In the genomic region with DNA sequence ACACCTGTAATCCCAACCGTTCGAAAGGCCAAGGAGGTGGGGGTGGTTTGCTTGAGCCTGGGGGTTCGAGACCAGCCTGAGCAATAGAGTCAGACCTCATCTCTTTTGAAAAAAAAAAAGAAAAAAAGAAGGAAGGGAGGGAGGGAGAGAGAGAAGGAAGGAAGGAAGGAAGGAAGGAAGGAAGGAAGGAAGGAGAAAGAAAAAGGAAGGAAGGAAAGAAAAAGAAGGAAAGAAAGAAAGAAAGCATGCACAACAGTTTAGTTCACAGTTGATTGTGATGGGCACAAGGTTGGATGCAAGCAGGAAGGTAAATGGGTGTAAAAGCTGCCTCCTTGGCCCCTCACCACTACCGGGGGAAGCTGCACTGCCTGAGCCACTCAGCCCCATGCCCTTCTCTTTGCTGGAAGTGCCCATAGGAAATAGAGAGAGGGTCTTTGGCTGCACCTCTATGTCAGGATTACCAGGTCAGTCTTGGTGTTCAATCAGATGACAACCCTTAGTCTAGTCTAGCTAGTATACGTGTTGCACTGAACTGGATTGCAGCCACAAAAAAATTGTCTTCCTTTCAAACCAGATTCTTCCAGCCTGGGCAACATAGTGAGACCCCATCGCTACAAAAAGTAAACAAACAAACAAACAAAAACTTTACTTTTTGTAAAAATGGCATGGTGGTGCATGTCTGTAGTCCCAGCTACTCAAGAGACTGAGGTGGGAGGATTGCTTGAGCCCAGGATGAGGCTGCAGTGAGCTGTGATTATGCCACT, we compare ENCODE assay signal across 10 cellular contexts. TPM values are rescaled to one million over a fixed set of nuclear protein-coding genes. Genes with fewer than 3 reads are reported as not detected.
DNase-seq lines count a peak whose midpoint lies in the region; ATAC-seq, FAIRE-seq and TF ChIP-seq lines count a peak whose summit lies in the region.
"Had no signal": no experiment of that assay in that cellular context is flagged by ENCODE, and none has a peak within 500 bp of the region (broad histone marks: within the 10 kb centered on the region; RNA-seq: fewer than 3 reads in every experiment).

No MANE protein-coding gene starts in this region.

- ATAC-seq in IMR-90 (ENCODE audit: low read depth) (no peak), HG03469 (IDR thresholded peaks at IDR 0.05; ENCODE audit: unreplicated experiment) (no peak)

- DNase-seq in IMR-90 (no peak), astrocyte (ENCODE audit: low read depth) (no peak), stomach (no peak), NCI-H226 (no peak), NK-92 (lab: John Stamatoyannopoulos, UW; ENCODE audit: unreplicated experiment) (no peak)
- DNase-seq: activated CD4-positive, alpha-beta T cell treated with anti-CD3 and anti-CD28 coated beads for 48 hours; NCI-H2081 treated with DMSO at 0.1 percent for 48 hours; SHP77 had no signal

- peak overlapping the region; percentile 76; the same call in 1 of the 2 replicates for H4K91ac ChIP-seq in IMR-90 (ENCODE audit: insufficient read depth, low read depth, low read length)

- in situ Hi-C loops in IMR-90 (cut with MboI; ENCODE audit: low sequenced_read_pairs), result no loop called here

- FAIRE-seq in astrocyte (lab: Jason Lieb, UNC), result peak; percentile 26

- peak overlapping the region; percentile 93 for H3K18ac ChIP-seq in IMR-90 (ENCODE audit: low read depth, low read length)

- H3K79me2 ChIP-seq in astrocyte (ENCODE audit: insufficient read depth, low read length), result no peaks in the 10 kb centered on the region

- no TSS peak for BruUV-seq in IMR-90 (replicated peaks; lab: Mats Ljungman, UMichigan)

- peak overlapping the region; percentile 90; the same call in 2 of the 3 replicates for H2BK15ac ChIP-seq in IMR-90 (ENCODE audit: low read depth, low read length)

- TF ChIP-seq RAD21 in IMR-90 (IDR thresholded peaks at IDR 0.05; ENCODE audit: low read length) (no peak), liver (IDR thresholded peaks at IDR 0.05) (no peak)

- peaks cover 15% of the 10 kb centered on the region for H3K4me1 ChIP-seq in IMR-90 (ENCODE audit: control insufficient read depth, insufficient read depth, low read length)
- peaks cover 19% of the 10 kb centered on the region for H3K4me1 ChIP-seq in astrocyte (ENCODE audit: insufficient read depth, low read length)
- no peaks in the 10 kb centered on the region for H3K4me1 ChIP-seq in liver (ENCODE audit: control insufficient read depth in 4 of 4, insufficient read depth in 4 of 4, low read length in 3 of 4)
- peaks cover 6 to 52% (median 31%) of the 10 kb centered on the region in 4 donors for H3K4me1 ChIP-seq in stomach

- peaks cover 9% of the 10 kb centered on the region for H3K4me1 Mint-ChIP-seq in astrocyte (ENCODE audit: low read depth, unreplicated experiment)

- H3K14ac ChIP-seq in IMR-90 (replicated peaks; ENCODE audit: low read depth, low read length), result peak overlapping the region; percentile 64; the same call in 1 of the 2 replicates

- H3K36me3 Mint-ChIP-seq in astrocyte (ENCODE audit: low read depth, unreplicated experiment), result peaks cover 7% of the 10 kb centered on the region

- H3K9me3 ChIP-seq in IMR-90 (ENCODE audit: control insufficient read depth, insufficient read depth, low read length) (no peaks in the 10 kb centered on the region), astrocyte (ENCODE audit: insufficient read depth, low read depth, low read length) (no peaks in the 10 kb centered on the region), liver (ENCODE audit: control insufficient read depth in 4 of 4, low read length in 3 of 4) (no peaks in the 10 kb centered on the region), stomach (no peaks in the 10 kb centered on the region)

- H3K27ac ChIP-seq in IMR-90 (ENCODE audit: insufficient read depth, low read length) (peak overlapping the region; percentile 99; the same call in 1 of the 2 replicates), astrocyte (ENCODE audit: low read depth, low read length) (peak overlapping the region; percentile 65), liver (ENCODE audit: low read depth in 1 of 2, low read length in 2 of 2) (peak overlapping the region; percentile 33 to 63), stomach (peak overlapping the region in 4 of 5 donors; percentile 54 to 83 (median 72))

- H3K27me3 ChIP-seq in IMR-90 (ENCODE audit: control insufficient read depth, insufficient read depth, low read length), result no peaks in the 10 kb centered on the region
- no peaks in the 10 kb centered on the region for H3K27me3 ChIP-seq in astrocyte (ENCODE audit: insufficient read depth, low read length)
- H3K27me3 ChIP-seq in liver (ENCODE audit: control insufficient read depth in 4 of 4, insufficient read depth in 4 of 4, low read length in 3 of 4), result no peaks in the 10 kb centered on the region
- H3K27me3 ChIP-seq in stomach, result no peaks in the 10 kb centered on the region

- no peak overlapping the region for H3K23ac ChIP-seq in IMR-90 (ENCODE audit: low read depth, low read length)

- H3K36me3 ChIP-seq in IMR-90 (ENCODE audit: control insufficient read depth, insufficient read depth, low read length) (peaks cover 25% of the 10 kb centered on the region), astrocyte (ENCODE audit: insufficient read depth, low read length) (no peaks in the 10 kb centered on the region), liver (ENCODE audit: control insufficient read depth in 4 of 4, insufficient read depth in 3 of 4, low read depth in 1 of 4, low read length in 3 of 4) (peaks cover 3 to 8% (median 5%) of the 10 kb centered on the region in 4 donors), stomach (peaks cover 28 to 71% (median 67%) of the 10 kb centered on the region in 4 donors)

- H4K8ac ChIP-seq in IMR-90 (ENCODE audit: low read depth in 2 of 2, low read length in 2 of 2), result peak overlapping the region; percentile 41 to 51; a peak in 3 of 4 replicates

- H3K9me1 ChIP-seq in IMR-90 (ENCODE audit: insufficient read depth, low read length), result peaks cover 5% of the 10 kb centered on the region; the same call in 1 of the 2 replicates

- H2AK9ac ChIP-seq in IMR-90 (replicated peaks; ENCODE audit: low read depth, low read length, poor library complexity), result peak overlapping the region; percentile 33

- peaks cover 3% of the 10 kb centered on the region for H4K20me1 ChIP-seq in IMR-90 (ENCODE audit: insufficient read depth, low read length)
- no peaks in the 10 kb centered on the region for H4K20me1 ChIP-seq in astrocyte (ENCODE audit: insufficient read depth, low read length)

- H3K9ac ChIP-seq in IMR-90 (ENCODE audit: low read depth, low read length) (peak overlapping the region; percentile 69), astrocyte (ENCODE audit: low read length) (peak overlapping the region; percentile 54), liver (ENCODE audit: low read depth in 1 of 2, low read length in 2 of 2) (no peak overlapping the region)

- no peak for TF ChIP-seq CTCF in IMR-90 (conservative IDR thresholded peaks at IDR 0.05; ENCODE audit: low read depth, low read length)
- no peak for TF ChIP-seq CTCF in astrocyte (IDR thresholded peaks at IDR 0.05; ENCODE audit: insufficient read depth, low read depth, low read length)
- no peak for TF ChIP-seq CTCF in liver (IDR thresholded peaks at IDR 0.05; ENCODE audit: low read depth, low read length, missing input control)
- TF ChIP-seq CTCF in stomach (IDR thresholded peaks at IDR 0.05), result no peak

- H2AFZ ChIP-seq in IMR-90 (replicated peaks; ENCODE audit: low read length, poor library complexity), result peak overlapping the region; percentile 55
- no peak overlapping the region for H2AFZ ChIP-seq in astrocyte (ENCODE audit: low read depth, low read length)

- intact Hi-C loops in IMR-90 (cut with micrococcal nuclease) (no loop called here), stomach (cut with DNase I; ENCODE audit: low total_unique reads) (no loop called here)

- peak overlapping the region; percentile 35 for H2BK120ac ChIP-seq in IMR-90 (ENCODE audit: low read depth, low read length)

- TF ChIP-seq EP300 in stomach (IDR thresholded peaks at IDR 0.05), result no peak

- H3K4me3 ChIP-seq in IMR-90 (ENCODE audit: insufficient read depth, low read depth, low read length), result no peak overlapping the region
- no peak overlapping the region for H3K4me3 ChIP-seq in astrocyte (ENCODE audit: insufficient read depth, low read depth, low read length)
- no peak overlapping the region for H3K4me3 ChIP-seq in liver (ENCODE audit: low read depth in 1 of 3, low read length in 3 of 3)
- no peak overlapping the region for H3K4me3 ChIP-seq in stomach

- no peak overlapping the region for H3K4me3 Mint-ChIP-seq in astrocyte (ENCODE audit: unreplicated experiment)

- no peak overlapping the region for H3K27ac Mint-ChIP-seq in astrocyte (ENCODE audit: unreplicated experiment)

- no peaks in the 10 kb centered on the region for H3K79me1 ChIP-seq in IMR-90 (ENCODE audit: low read depth in 1 of 2, low read length in 2 of 2)

- 0 out of 2 replicates have a peak overlapping the region, but pooled peaks have one; percentile 14 for H3K4me2 ChIP-seq in IMR-90 (ENCODE audit: low read depth, low read length)
- H3K4me2 ChIP-seq in astrocyte (ENCODE audit: low read length), result peak overlapping the region; percentile 70

- TF ChIP-seq POLR2A in IMR-90 (IDR thresholded peaks at IDR 0.05; ENCODE audit: low read depth, low read length) (no peak), stomach (IDR thresholded peaks at IDR 0.05) (no peak)

- H2AK5ac ChIP-seq in IMR-90 (ENCODE audit: low read depth, low read length), result peak overlapping the region; percentile 71

- H3K27me3 Mint-ChIP-seq in astrocyte (ENCODE audit: low read depth, unreplicated experiment), result no peaks in the 10 kb centered on the region

- peak overlapping the region; percentile 60 for H3K4ac ChIP-seq in IMR-90 (ENCODE audit: low read depth, low read length)

- H4K5ac ChIP-seq in IMR-90 (ENCODE audit: low read depth, low read length), result peak overlapping the region; percentile 94

- H2BK20ac ChIP-seq in IMR-90 (ENCODE audit: low read depth, low read length), result peak overlapping the region; percentile 85

- CTCF ChIA-PET in IMR-90 (lab: Yijun Ruan, JAX), result no interaction called here

- POLR2A ChIA-PET in IMR-90 (lab: Charles Lee; ENCODE audit: unreplicated experiment), result no interaction called here

- H3K9me3 Mint-ChIP-seq in astrocyte (ENCODE audit: unreplicated experiment), result no peaks in the 10 kb centered on the region

- dilution Hi-C loops in IMR-90 (cut with HindIII; ENCODE audit: low sequenced_read_pairs, unreplicated experiment), result no loop called here

- H2BK5ac ChIP-seq in IMR-90 (ENCODE audit: low read depth, low read length, poor library complexity, severe bottlenecking), result peak overlapping the region; percentile 22

- no CpG with 5 or more reads among the region's 6 CpGs for WGBS in IMR-90 (ENCODE audit: extremely low coverage in 2 of 2, insufficient read length in 1 of 2), 2 experiments
- WGBS in liver, result 92% methylated on average over 6 of the region's 6 CpGs
- WGBS in stomach, 5 donors, result 83 to 91% (median 90%) methylated on average over 6 of the region's 6 CpGs

- H3K56ac ChIP-seq in IMR-90 (ENCODE audit: extremely low read depth, insufficient read depth, low read length), result no peak overlapping the region

RNA-seq across cellular contexts. Expression of gene MAP3K8, which starts 20.0 kb away (rescaled TPM):
- total RNA-seq in IMR-90 (2012; rRNA removed) (1.8 and 3.9 TPM in 2 replicates), astrocyte (3.5 and 5.1 TPM in 2 replicates), liver (10 to 100 TPM in 1 of 2 donors, 1 to 10 TPM in 1; 7.3 to 11.4 TPM), stomach (10 to 100 TPM in 4 of 5 donors, 1 to 10 TPM in 1; 2.2 to 38.7 (median 15.6) TPM)
- polyA plus RNA-seq in IMR-90 (2012; rRNA removed) (2.6 and 2.8 TPM in 2 replicates), liver (1 to 10 TPM; 2.1 to 4.9 TPM), stomach (10 to 100 TPM in 2 of 3 donors, 1 to 10 TPM in 1; 6.7 to 11.9 (median 11.9) TPM)
- 0.93 and 1.6 TPM in 2 replicates for polyA plus RNA-seq in IMR-90 (2012; cell fraction: cytosol; rRNA removed)
- polyA plus RNA-seq in IMR-90 (2012; cell fraction: nucleus; rRNA removed; ENCODE audit: low replicate concordance), result 2.8 and 29.4 TPM in 2 replicates

Comparison
In these comparisons a context has a peak if more than half of its experiments do, and no peak if none do; other contexts are left out.
1. H3K27ac ChIP-seq: peak in every context shown above with its lines; median percentile 99 in IMR-90; 72 in stomach; 65 in astrocyte; 48 in liver.
2. H3K9ac ChIP-seq: peak in IMR-90 (single experiment) and astrocyte (single experiment); none in liver (0 of 2).